Comparison of ENCODE assay signal across 8 cellular contexts in the genomic region with DNA sequence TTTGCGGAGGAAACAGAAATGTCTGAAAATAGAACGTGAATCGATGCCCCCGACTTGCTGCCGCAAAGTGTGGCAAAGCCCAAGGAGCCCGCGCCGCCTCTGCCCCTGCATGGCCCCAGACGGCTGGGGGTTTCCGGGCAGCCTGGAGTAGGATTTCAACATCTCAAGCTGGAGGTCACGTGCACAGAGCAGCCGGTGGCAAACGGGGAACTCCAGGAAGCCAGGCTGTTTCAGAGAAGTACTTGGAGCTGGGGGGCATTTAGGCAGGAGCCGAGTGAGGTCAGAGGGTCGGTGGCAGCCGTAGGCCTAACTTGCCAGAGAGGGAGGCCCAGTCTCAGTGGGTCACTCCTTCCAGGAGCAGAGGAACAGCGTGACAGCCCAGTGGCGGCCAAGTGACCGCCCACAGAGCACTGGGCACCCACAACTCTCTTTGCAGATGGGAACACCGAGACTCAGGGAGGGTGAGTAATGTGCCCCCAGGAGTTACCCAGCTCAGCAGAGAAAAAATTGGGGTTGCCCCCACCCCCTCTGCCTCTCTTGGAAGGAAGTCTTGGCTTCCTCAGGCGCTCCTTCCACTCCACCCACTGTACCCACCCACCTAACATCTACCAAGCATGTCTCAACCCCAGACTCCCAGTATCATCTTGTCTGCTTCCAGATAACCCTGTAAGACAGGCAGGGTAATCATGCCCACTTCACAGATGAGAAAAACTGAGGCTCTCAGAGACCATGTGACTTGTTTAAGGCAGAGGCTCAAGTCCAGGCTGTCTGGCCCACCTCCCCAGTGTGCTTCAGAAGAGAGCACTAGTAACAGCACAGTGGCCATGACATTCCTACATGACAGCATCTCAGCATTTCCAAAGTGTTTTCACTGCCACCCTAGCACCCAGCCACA.
DNase-seq lines count a peak whose midpoint lies in the region; ATAC-seq, FAIRE-seq and TF ChIP-seq lines count a peak whose summit lies in the region.

No MANE protein-coding gene starts in this region.

- no peak for FAIRE-seq in pancreas (lab: Jason Lieb, UNC)

- H3K27me3 ChIP-seq in esophagus squamous epithelium (no peaks in the 10 kb centered on the region), pancreas (no peaks in the 10 kb centered on the region), tibial artery (no peaks in the 10 kb centered on the region)

- 39 to 67% methylated on average over 7 to 8 of the region's 21 CpGs for WGBS in esophagus squamous epithelium, 2 donors
- WGBS in pancreas, 2 donors, result 76 to 78% methylated on average over 21 of the region's 21 CpGs

- H3K4me3 ChIP-seq in esophagus squamous epithelium (peak overlapping the region in 1 of 4 donors; percentile 34), pancreas (no peak overlapping the region), tibial artery (peak overlapping the region; percentile 14 to 32)

- intact Hi-C loops in esophagus squamous epithelium (cut with DNase I) (no loop called here), pancreas (cut with DNase I) (no loop called here), tibial artery (cut with DNase I; ENCODE audit: low total_unique reads) (no loop called here)

- DNase-seq in Ammon's horn (ENCODE audit: low spot score), result peak; percentile 76
- DNase-seq in NAMALWA (ENCODE audit: low spot score), result peak; percentile 62
- DNase-seq in activated CD8-positive, alpha-beta memory T cell treated with anti-CD3 and anti-CD28 coated beads, Interleukin-2, amount 50 U/mL, for 4 hours, result peak; percentile 69
- DNase-seq in esophagus squamous epithelium (lab: John Stamatoyannopoulos, UW), result peak; percentile 44
- peak in 3 of 6 donors; percentile 17 to 69 (median 39) for DNase-seq in pancreas
- DNase-seq in tibial artery, result peak; percentile 87 to 90
- DNase-seq in NCI-H2081 (lab: John Stamatoyannopoulos, UW), result no peak

- ATAC-seq in GM21381 (IDR thresholded peaks at IDR 0.05; ENCODE audit: unreplicated experiment), result peak; percentile 63
- peak in 3 of 4 donors; percentile 59 to 77 (median 75) for ATAC-seq in pancreas

- H3K4me1 ChIP-seq in esophagus squamous epithelium (peaks cover 32 to 82% (median 41%) of the 10 kb centered on the region in 3 donors), pancreas (no peaks in the 10 kb centered on the region), tibial artery (peaks cover 0 to 13% (median 11%) of the 10 kb centered on the region in 4 donors)

- H3K36me3 ChIP-seq in esophagus squamous epithelium (no peaks in the 10 kb centered on the region), pancreas (no peaks in the 10 kb centered on the region), tibial artery (no peaks in the 10 kb centered on the region)

- TF ChIP-seq POLR2A in esophagus squamous epithelium (IDR thresholded peaks at IDR 0.05), result no peak

- peak overlapping the region in 3 of 4 donors; percentile 40 to 76 (median 57) for H3K27ac ChIP-seq in esophagus squamous epithelium
- H3K27ac ChIP-seq in pancreas, result peak overlapping the region in 2 of 4 donors; percentile 23 to 50
- peak overlapping the region; percentile 18 to 56 for H3K27ac ChIP-seq in tibial artery

- H3K9me3 ChIP-seq in esophagus squamous epithelium (no peaks in the 10 kb centered on the region), pancreas (no peaks in the 10 kb centered on the region), tibial artery (no peaks in the 10 kb centered on the region)

- no peak for TF ChIP-seq CTCF in esophagus squamous epithelium (IDR thresholded peaks at IDR 0.05)
- no peak for TF ChIP-seq CTCF in pancreas (IDR thresholded peaks at IDR 0.05)
- TF ChIP-seq CTCF in tibial artery (IDR thresholded peaks at IDR 0.05), result no peak

Comparison
In these comparisons a context has a peak if more than half of its experiments do, and no peak if none do; other contexts are left out.
1. DNase-seq: peak in Ammon's horn (single experiment), NAMALWA (single experiment), activated CD8-positive, alpha-beta memory T cell treated with anti-CD3 and anti-CD28 coated beads, Interleukin-2, amount 50 U/mL, for 4 hours (single experiment), esophagus squamous epithelium (single experiment) and tibial artery (2 of 2); none in NCI-H2081 (0 of 2).
2. H3K4me3 ChIP-seq: peak in tibial artery (2 of 2); none in pancreas (0 of 4).